ENCODE assay signal across 25 cellular contexts in genomic region chr9:69066955-69067354, GRCh38. TPM values are rescaled to one million over a fixed set of nuclear protein-coding genes. Genes with fewer than 3 reads are reported as not detected.
"Had no signal": no experiment of that assay in that cellular context is flagged by ENCODE, and none has a peak within 500 bp of the region (broad histone marks: within the 10 kb centered on the region; RNA-seq: fewer than 3 reads in every experiment).

No MANE protein-coding gene starts in this region.

- H3K9me3 Mint-ChIP-seq: naive B cell, neural crest cell had no signal

- H3K4me2 ChIP-seq: hepatocyte had no signal

- H3K4me1 ChIP-seq: breast epithelium, esophagus squamous epithelium, prostate gland, upper lobe of left lung had no signal

- H3K79me2 ChIP-seq: hepatocyte had no signal

- H3K27me3 ChIP-seq: ascending aorta, breast epithelium, esophagus squamous epithelium, hepatocyte, right atrium auricular region, upper lobe of left lung had no signal

- H3K4me3 Mint-ChIP-seq: naive B cell, neural crest cell had no signal

- H3K4me3 ChIP-seq: ascending aorta, breast epithelium, esophagus squamous epithelium, hepatocyte, prostate gland, right atrium auricular region, skin epidermis, thoracic aorta, upper lobe of left lung had no signal

- H2AFZ ChIP-seq: hepatocyte had no signal

- ATAC-seq: left lobe of liver had no signal

- H3K27me3 Mint-ChIP-seq: naive B cell had no signal

- H3K27ac ChIP-seq: ascending aorta, breast epithelium, esophagus squamous epithelium, hepatocyte, prostate gland, right atrium auricular region, skin epidermis, thoracic aorta, upper lobe of left lung had no signal

- H3K27ac Mint-ChIP-seq: naive B cell had no signal

- H3K4me1 Mint-ChIP-seq: naive B cell had no signal

- H3K36me3 ChIP-seq: breast epithelium, prostate gland, thoracic aorta had no signal

- H3K9me3 ChIP-seq: ascending aorta, breast epithelium, esophagus squamous epithelium, prostate gland, right atrium auricular region, thoracic aorta, upper lobe of left lung had no signal

- DNase-seq: activated CD4-positive, CD25-positive, alpha-beta regulatory T cell treated with anti-CD3 and anti-CD28 coated beads, Interleukin-2, amount 50 U/mL, for 72 hours; activated CD8-positive, alpha-beta memory T cell treated with anti-CD3 and anti-CD28 coated beads for 24 hours; activated CD8-positive, alpha-beta memory T cell treated with anti-CD3 and anti-CD28 coated beads, Interleukin-2, amount 50 U/mL, for 48 hours; activated effector memory CD4-positive, alpha-beta T cell treated with anti-CD3 and anti-CD28 coated beads, Interleukin-2, amount 50 U/mL, for 16 hours; activated naive CD4-positive, alpha-beta T cell treated with anti-CD3 and anti-CD28 coated beads, Interleukin-2, amount 50 U/mL, for 16 hours; activated T-cell treated with anti-CD3 and anti-CD28 coated beads, Interleukin-2, amount 50 U/mL, for 48 hours; cerebellar nuclear complex; effector CD4-positive, alpha-beta T cell; esophagus squamous epithelium; kidney; mammary epithelial cell; naive B cell had no signal

RNA-seq across cellular contexts. Expression of gene FXN, which starts 31.4 kb away (rescaled TPM):
- total RNA-seq: ascending aorta had no signal

RNA-seq across cellular contexts. Expression of gene PRKACG, which starts 53.0 kb away (rescaled TPM):
- total RNA-seq: ascending aorta, breast epithelium, endothelial cell of umbilical vein, esophagus squamous epithelium, hepatocyte, kidney, left lobe of liver, mammary epithelial cell, mononuclear cell, neural crest cell, osteocyte, right atrium auricular region, thoracic aorta, upper lobe of left lung had no signal
